ENCODE assay signal across 26 cellular contexts in the genomic region with DNA sequence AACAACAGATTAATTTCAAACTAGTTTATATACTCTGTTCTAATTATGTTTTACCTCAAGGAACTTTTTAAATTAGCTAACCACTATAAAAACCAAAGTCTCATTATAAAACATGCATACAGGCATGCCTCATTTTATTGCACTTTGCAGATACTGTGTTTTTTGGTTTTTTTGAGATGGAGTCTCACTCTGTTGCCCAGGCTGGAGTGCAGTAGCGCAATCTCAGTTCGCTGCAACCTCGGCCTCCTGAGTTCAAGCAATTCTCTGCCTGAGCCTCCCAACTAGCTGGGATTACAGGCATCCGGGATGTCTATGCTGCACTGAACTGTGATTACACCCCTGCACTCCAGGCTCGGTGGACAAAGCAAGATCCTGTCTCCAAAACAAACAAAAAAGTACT.
"Had no signal": no experiment of that assay in that cellular context is flagged by ENCODE, and none has a peak within 500 bp of the region (broad histone marks: within the 10 kb centered on the region; RNA-seq: fewer than 3 reads in every experiment).

No MANE protein-coding gene starts in this region.

- H3K27me3 ChIP-seq: hepatocyte, left lung, ovary, sigmoid colon, spleen, suprapubic skin, tibial artery, upper lobe of right lung had no signal

- FAIRE-seq: keratinocyte, small intestine, urothelium cell line had no signal

- H3K27ac ChIP-seq: hepatocyte, left lung, lower lobe of right lung, ovary, prostate gland, sigmoid colon, spleen, suprapubic skin, thoracic aorta, tibial artery, upper lobe of right lung had no signal

- H3K4me1 ChIP-seq: left lung, lower lobe of right lung, prostate gland, sigmoid colon, spleen, suprapubic skin, tibial artery, upper lobe of right lung had no signal

- H3K9me3 ChIP-seq: left lung, lower lobe of right lung, ovary, prostate gland, sigmoid colon, spleen, suprapubic skin, thoracic aorta, tibial artery, upper lobe of right lung had no signal

- H3K79me2 ChIP-seq: hepatocyte had no signal

- DNase-seq: kidney glomerular epithelial cell; left cardiac atrium; left lung; lower lobe of right lung; mammary epithelial cell; mesenchymal stem cell; naive B cell; natural killer cell; nephron progenitor cell; ovary; retina; right cardiac atrium; small intestine; stimulated activated CD4-positive, alpha-beta T cell treated with anti-CD3 and anti-CD28 coated beads, Interleukin-4, amount 100 ng/mL, for 24 hours; stimulated activated naive CD4-positive, alpha-beta T cell had no signal

- H3K4me3 ChIP-seq: hepatocyte, left lung, lower lobe of right lung, ovary, prostate gland, sigmoid colon, spleen, suprapubic skin, thoracic aorta, tibial artery, upper lobe of right lung had no signal

- H3K36me3 ChIP-seq: ovary, prostate gland had no signal

- H2AFZ ChIP-seq: hepatocyte had no signal

- ATAC-seq: left cardiac atrium; left lung; lower lobe of right lung; natural killer cell; right cardiac atrium; stimulated activated effector memory CD8-positive, alpha-beta T cell treated with anti-CD3 and anti-CD28 coated beads, Interleukin-12 subunit alpha, Interleukin-12 subunit beta, amount 100 ng/mL, for 72 hours; upper lobe of right lung had no signal

- H3K4me2 ChIP-seq: hepatocyte had no signal
